ENCODE assay signal across 8 cellular contexts in genomic region chr1:246569248-246570238, GRCh38. TPM values are rescaled to one million over a fixed set of nuclear protein-coding genes. Genes with fewer than 3 reads are reported as not detected.
DNase-seq lines count a peak whose midpoint lies in the region; ATAC-seq, FAIRE-seq and TF ChIP-seq lines count a peak whose summit lies in the region.

No MANE protein-coding gene starts in this region.

- intact Hi-C loops in Caco-2 (cut with micrococcal nuclease; ENCODE audit: unreplicated experiment), result no loop called here
- intact Hi-C loops in lower leg skin (cut with DNase I; ENCODE audit: low total_unique reads), result no loop called here

- no peak for ATAC-seq in memory B cell (ENCODE audit: low read depth)

- H3K4me3 ChIP-seq in Caco-2 (ENCODE audit: low read depth, low read length), result no peak overlapping the region
- no peak overlapping the region for H3K4me3 ChIP-seq in NB4 (ENCODE audit: low read depth, low read length)
- no peak overlapping the region for H3K4me3 ChIP-seq in lower leg skin (ENCODE audit: low read depth, poor library complexity, severe bottlenecking)

- H3K4me3 Mint-ChIP-seq in Caco-2 (ENCODE audit: unreplicated experiment), result no peak overlapping the region
- peak overlapping the region; percentile 52 for H3K4me3 Mint-ChIP-seq in memory B cell

- no peak for TF ChIP-seq POLR2A in NB4 (IDR thresholded peaks at IDR 0.05; ENCODE audit: extremely low read depth, insufficient read length)
- no peak for TF ChIP-seq POLR2A in lower leg skin (IDR thresholded peaks at IDR 0.05)

- DNase-seq in Caco-2 (no peak), NB4 (ENCODE audit: low read depth) (peak; percentile 12), memory B cell (ENCODE audit: low spot score in 2 of 2) (no peak), mesenteric fat pad (ENCODE audit: low spot score) (no peak), lower leg skin (ENCODE audit: low spot score in 2 of 2) (no peak), frontal cortex (ENCODE audit: low spot score in 2 of 2) (no peak), amniotic stem cell (lab: John Stamatoyannopoulos, UW) (no peak)
- peak; percentile 27 for DNase-seq in activated effector memory CD4-positive, alpha-beta T cell treated with Interleukin-2 at 50 U/mL for 16 hours

- POLR2A ChIA-PET in Caco-2 (lab: Charles Lee), result no interaction called here

- H3K9me3 Mint-ChIP-seq in Caco-2 (ENCODE audit: unreplicated experiment), result no peaks in the 10 kb centered on the region
- no peaks in the 10 kb centered on the region for H3K9me3 Mint-ChIP-seq in memory B cell

- TF ChIP-seq CTCF in Caco-2 (IDR thresholded peaks at IDR 0.05; ENCODE audit: insufficient read depth in 1 of 2, low read depth in 1 of 2, low read length in 1 of 2, severe bottlenecking in 1 of 2, unreplicated experiment in 1 of 2), result no peak
- TF ChIP-seq CTCF in NB4 (IDR thresholded peaks at IDR 0.05; ENCODE audit: low read depth, low read length), result no peak
- TF ChIP-seq CTCF in lower leg skin (IDR thresholded peaks at IDR 0.05), result no peak

- H3K36me3 Mint-ChIP-seq in Caco-2 (ENCODE audit: insufficient read depth, unreplicated experiment) (peaks cover 16% of the 10 kb centered on the region), memory B cell (no peaks in the 10 kb centered on the region)

- no peaks in the 10 kb centered on the region for H3K27me3 ChIP-seq in Caco-2 (replicated peaks; ENCODE audit: control insufficient read depth, insufficient read depth, low read length)

- 56 to 57% methylated on average over 8 of the region's 8 CpGs for WGBS in lower leg skin, 2 donors

- CTCF ChIA-PET in Caco-2 (lab: Charles Lee), result no interaction called here

- no TSS peak for BruUV-seq in Caco-2 (replicated peaks; lab: Mats Ljungman, UMichigan)

- H3K27ac Mint-ChIP-seq in Caco-2 (ENCODE audit: unreplicated experiment) (peak overlapping the region; percentile 24), memory B cell (peak overlapping the region; percentile 93)

- H3K9me3 ChIP-seq in Caco-2, result no peaks in the 10 kb centered on the region

- H3K36me3 ChIP-seq in Caco-2 (ENCODE audit: control insufficient read depth, insufficient read depth, low read length), result no peaks in the 10 kb centered on the region

- H3K4me1 Mint-ChIP-seq in Caco-2 (ENCODE audit: low read depth, unreplicated experiment), result peaks cover 8% of the 10 kb centered on the region
- H3K4me1 Mint-ChIP-seq in memory B cell, result peaks cover 25% of the 10 kb centered on the region

- H3K27me3 Mint-ChIP-seq in Caco-2 (ENCODE audit: insufficient read depth, unreplicated experiment) (no peaks in the 10 kb centered on the region), memory B cell (no peaks in the 10 kb centered on the region)

- no peak for FAIRE-seq in frontal cortex (lab: Jason Lieb, UNC)

- H3K4me1 ChIP-seq in Caco-2, result peaks cover 4% of the 10 kb centered on the region; the same call in 1 of the 2 replicates

RNA-seq across cellular contexts. Expression of gene CNST, which starts 3.3 kb away (rescaled TPM):
- total RNA-seq in Caco-2 (2022) (14.8 and 15.3 TPM in 2 replicates), mesenteric fat pad (27.5 TPM), lower leg skin (10 to 100 TPM; 21.2 to 31.2 (median 28.4) TPM), frontal cortex (34.2 TPM)

RNA-seq across cellular contexts. Expression of gene TFB2M, which starts 3.5 kb away (rescaled TPM):
- total RNA-seq in Caco-2 (2022) (23.4 and 23.9 TPM in 2 replicates), mesenteric fat pad (12.7 TPM), lower leg skin (10 to 100 TPM in 2 of 4 donors, 1 to 10 TPM in 2; 6.8 to 10.9 (median 9.3) TPM), frontal cortex (22.0 TPM)

Comparison
In these comparisons a context has a peak if more than half of its experiments do, and no peak if none do; other contexts are left out.
1. DNase-seq: peak in NB4 (single experiment) and activated effector memory CD4-positive, alpha-beta T cell treated with Interleukin-2 at 50 U/mL for 16 hours (single experiment); none in Caco-2 (0 of 2), memory B cell (0 of 2), mesenteric fat pad (single experiment), lower leg skin (0 of 2), frontal cortex (0 of 2) and amniotic stem cell (single experiment).